1 cellular context compared by ENCODE assay signal in the genomic region with DNA sequence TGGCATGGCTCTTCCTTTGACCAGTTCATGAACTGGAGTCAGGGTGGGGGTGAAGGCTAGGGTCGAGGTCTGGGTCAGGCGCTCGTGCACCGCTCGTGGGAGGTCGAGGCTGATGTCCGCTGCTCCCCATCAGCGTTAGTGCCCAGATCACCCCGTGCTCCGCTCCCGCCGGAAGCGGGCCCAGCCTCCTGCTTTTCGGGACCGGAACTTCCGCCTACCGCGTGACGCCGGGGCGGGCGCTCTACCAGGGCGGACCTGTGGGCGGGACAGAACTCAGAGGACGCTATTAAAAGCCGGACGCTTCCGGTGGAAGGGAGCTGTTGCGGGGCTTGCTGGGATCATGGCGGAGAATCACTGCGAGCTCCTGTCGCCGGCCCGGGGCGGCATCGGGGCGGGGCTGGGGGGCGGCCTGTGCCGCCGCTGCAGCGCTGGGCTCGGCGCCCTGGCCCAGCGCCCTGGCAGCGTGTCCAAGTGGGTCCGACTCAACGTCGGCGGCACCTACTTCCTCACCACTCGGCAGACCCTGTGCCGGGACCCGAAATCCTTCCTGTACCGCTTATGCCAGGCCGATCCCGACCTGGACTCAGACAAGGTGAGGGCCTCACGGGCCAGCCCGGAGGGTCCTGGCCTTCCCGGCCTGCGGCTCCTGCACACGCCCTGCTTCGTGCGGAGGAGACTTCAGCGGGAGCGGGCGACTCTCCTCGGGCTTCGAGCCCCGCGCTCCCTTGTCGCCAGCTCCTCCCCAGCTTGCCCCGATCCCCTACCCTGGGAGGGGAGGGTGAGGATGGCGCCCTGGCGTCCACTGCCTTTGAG.
TF ChIP-seq lines count a peak whose summit lies in the region.

A gene with protein sequence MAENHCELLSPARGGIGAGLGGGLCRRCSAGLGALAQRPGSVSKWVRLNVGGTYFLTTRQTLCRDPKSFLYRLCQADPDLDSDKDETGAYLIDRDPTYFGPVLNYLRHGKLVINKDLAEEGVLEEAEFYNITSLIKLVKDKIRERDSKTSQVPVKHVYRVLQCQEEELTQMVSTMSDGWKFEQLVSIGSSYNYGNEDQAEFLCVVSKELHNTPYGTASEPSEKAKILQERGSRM (plus strand): TSS at position 315 of the 813 bp plus-strand sequence. CDS start 26 bp downstream, at position 341.

TF ChIP-seq in K562, 482 proteins besides CTCF, POLR2A, EP300 and RAD21 (continued from another document and continues in another):
- TF ChIP-seq, protein P1, sequence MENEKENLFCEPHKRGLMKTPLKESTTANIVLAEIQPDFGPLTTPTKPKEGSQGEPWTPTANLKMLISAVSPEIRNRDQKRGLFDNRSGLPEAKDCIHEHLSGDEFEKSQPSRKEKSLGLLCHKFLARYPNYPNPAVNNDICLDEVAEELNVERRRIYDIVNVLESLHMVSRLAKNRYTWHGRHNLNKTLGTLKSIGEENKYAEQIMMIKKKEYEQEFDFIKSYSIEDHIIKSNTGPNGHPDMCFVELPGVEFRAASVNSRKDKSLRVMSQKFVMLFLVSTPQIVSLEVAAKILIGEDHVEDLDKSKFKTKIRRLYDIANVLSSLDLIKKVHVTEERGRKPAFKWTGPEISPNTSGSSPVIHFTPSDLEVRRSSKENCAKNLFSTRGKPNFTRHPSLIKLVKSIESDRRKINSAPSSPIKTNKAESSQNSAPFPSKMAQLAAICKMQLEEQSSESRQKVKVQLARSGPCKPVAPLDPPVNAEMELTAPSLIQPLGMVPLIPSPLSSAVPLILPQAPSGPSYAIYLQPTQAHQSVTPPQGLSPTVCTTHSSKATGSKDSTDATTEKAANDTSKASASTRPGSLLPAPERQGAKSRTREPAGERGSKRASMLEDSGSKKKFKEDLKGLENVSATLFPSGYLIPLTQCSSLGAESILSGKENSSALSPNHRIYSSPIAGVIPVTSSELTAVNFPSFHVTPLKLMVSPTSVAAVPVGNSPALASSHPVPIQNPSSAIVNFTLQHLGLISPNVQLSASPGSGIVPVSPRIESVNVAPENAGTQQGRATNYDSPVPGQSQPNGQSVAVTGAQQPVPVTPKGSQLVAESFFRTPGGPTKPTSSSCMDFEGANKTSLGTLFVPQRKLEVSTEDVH (IDR thresholded peaks at IDR 0.05; ENCODE audit: low read depth, partially characterized antibody), result peak; percentile 97
- TF ChIP-seq HNRNPH1 (optimal IDR thresholded peaks at IDR 0.05; ENCODE audit: low read depth, low read length) (no peak), ETV5 (CRISPR knock-in tag; IDR thresholded peaks at IDR 0.05; ENCODE audit: low read depth) (peak; percentile 97), CTBP1 (IDR thresholded peaks at IDR 0.05; ENCODE audit: borderline replicate concordance) (peak; percentile 86; the same call in 1 of the 2 replicates), NFRKB (IDR thresholded peaks at IDR 0.05; ENCODE audit: low read depth) (peak; percentile 91), ARNT (IDR thresholded peaks at IDR 0.05) (peak in 1 of 2 experiments; percentile 36; a peak in 1 of 4 replicates), TCF3 (CRISPR knock-in tag; IDR thresholded peaks at IDR 0.05) (peak; percentile 42), ZNF316 (IDR thresholded peaks at IDR 0.05) (no peak), PML (IDR thresholded peaks at IDR 0.05; ENCODE audit: low read length) (peak; percentile 72; the same call in 1 of the 2 replicates), HDAC2 (IDR thresholded peaks at IDR 0.05) (peak; percentile 57; the same call in 1 of the 2 replicates), NR2C1 (IDR thresholded peaks at IDR 0.05) (peak; percentile 55; the same call in 1 of the 2 replicates), NR2C1 (tag; IDR thresholded peaks at IDR 0.05) (peak; percentile 81), ZNF175 (CRISPR knock-in tag; IDR thresholded peaks at IDR 0.05; ENCODE audit: low read depth) (peak; percentile 65), NFE2 (IDR thresholded peaks at IDR 0.05; ENCODE audit: low read depth) (no peak), KAT2B (IDR thresholded peaks at IDR 0.05; ENCODE audit: low read depth, low read length) (no peak), TEAD1 (CRISPR knock-in tag; IDR thresholded peaks at IDR 0.05) (peak; percentile 46 to 65; a peak in 1 of 4 replicates), SMARCC2 (IDR thresholded peaks at IDR 0.05; ENCODE audit: low read depth) (no peak), NONO (IDR thresholded peaks at IDR 0.05; ENCODE audit: low read depth in 2 of 2, low read length in 1 of 2) (peak; percentile 89 to 91), ZNF253 (CRISPR knock-in tag; conservative IDR thresholded peaks at IDR 0.05) (no peak), RB1 (IDR thresholded peaks at IDR 0.05; ENCODE audit: low read depth) (peak; percentile 85), BRD9 (IDR thresholded peaks at IDR 0.05; ENCODE audit: low read depth, partially characterized antibody) (peak; percentile 76), ZC3H11A (IDR thresholded peaks at IDR 0.05; ENCODE audit: low read depth, low read length) (peak; percentile 90; the same call in 1 of the 2 replicates)
- TF ChIP-seq, protein P2, sequence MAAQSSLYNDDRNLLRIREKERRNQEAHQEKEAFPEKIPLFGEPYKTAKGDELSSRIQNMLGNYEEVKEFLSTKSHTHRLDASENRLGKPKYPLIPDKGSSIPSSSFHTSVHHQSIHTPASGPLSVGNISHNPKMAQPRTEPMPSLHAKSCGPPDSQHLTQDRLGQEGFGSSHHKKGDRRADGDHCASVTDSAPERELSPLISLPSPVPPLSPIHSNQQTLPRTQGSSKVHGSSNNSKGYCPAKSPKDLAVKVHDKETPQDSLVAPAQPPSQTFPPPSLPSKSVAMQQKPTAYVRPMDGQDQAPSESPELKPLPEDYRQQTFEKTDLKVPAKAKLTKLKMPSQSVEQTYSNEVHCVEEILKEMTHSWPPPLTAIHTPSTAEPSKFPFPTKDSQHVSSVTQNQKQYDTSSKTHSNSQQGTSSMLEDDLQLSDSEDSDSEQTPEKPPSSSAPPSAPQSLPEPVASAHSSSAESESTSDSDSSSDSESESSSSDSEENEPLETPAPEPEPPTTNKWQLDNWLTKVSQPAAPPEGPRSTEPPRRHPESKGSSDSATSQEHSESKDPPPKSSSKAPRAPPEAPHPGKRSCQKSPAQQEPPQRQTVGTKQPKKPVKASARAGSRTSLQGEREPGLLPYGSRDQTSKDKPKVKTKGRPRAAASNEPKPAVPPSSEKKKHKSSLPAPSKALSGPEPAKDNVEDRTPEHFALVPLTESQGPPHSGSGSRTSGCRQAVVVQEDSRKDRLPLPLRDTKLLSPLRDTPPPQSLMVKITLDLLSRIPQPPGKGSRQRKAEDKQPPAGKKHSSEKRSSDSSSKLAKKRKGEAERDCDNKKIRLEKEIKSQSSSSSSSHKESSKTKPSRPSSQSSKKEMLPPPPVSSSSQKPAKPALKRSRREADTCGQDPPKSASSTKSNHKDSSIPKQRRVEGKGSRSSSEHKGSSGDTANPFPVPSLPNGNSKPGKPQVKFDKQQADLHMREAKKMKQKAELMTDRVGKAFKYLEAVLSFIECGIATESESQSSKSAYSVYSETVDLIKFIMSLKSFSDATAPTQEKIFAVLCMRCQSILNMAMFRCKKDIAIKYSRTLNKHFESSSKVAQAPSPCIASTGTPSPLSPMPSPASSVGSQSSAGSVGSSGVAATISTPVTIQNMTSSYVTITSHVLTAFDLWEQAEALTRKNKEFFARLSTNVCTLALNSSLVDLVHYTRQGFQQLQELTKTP (IDR thresholded peaks at IDR 0.05; ENCODE audit: low read depth in 1 of 2, partially characterized antibody in 2 of 2), result peak; percentile 47 to 64
- TF ChIP-seq, protein P3, sequence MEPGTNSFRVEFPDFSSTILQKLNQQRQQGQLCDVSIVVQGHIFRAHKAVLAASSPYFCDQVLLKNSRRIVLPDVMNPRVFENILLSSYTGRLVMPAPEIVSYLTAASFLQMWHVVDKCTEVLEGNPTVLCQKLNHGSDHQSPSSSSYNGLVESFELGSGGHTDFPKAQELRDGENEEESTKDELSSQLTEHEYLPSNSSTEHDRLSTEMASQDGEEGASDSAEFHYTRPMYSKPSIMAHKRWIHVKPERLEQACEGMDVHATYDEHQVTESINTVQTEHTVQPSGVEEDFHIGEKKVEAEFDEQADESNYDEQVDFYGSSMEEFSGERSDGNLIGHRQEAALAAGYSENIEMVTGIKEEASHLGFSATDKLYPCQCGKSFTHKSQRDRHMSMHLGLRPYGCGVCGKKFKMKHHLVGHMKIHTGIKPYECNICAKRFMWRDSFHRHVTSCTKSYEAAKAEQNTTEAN (CRISPR knock-in tag; IDR thresholded peaks at IDR 0.05), result no peak
- TF ChIP-seq, protein P4, sequence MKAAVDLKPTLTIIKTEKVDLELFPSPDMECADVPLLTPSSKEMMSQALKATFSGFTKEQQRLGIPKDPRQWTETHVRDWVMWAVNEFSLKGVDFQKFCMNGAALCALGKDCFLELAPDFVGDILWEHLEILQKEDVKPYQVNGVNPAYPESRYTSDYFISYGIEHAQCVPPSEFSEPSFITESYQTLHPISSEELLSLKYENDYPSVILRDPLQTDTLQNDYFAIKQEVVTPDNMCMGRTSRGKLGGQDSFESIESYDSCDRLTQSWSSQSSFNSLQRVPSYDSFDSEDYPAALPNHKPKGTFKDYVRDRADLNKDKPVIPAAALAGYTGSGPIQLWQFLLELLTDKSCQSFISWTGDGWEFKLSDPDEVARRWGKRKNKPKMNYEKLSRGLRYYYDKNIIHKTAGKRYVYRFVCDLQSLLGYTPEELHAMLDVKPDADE (conservative IDR thresholded peaks at IDR 0.05; ENCODE audit: control insufficient read depth, low read depth, low read length), result peak; percentile 91
- TF ChIP-seq, protein P5, sequence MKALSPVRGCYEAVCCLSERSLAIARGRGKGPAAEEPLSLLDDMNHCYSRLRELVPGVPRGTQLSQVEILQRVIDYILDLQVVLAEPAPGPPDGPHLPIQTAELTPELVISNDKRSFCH (CRISPR knock-in tag; IDR thresholded peaks at IDR 0.05), result no peak
- TF ChIP-seq, protein P5 (tag; IDR thresholded peaks at IDR 0.05), result peak; percentile 78
- TF ChIP-seq, protein P6, sequence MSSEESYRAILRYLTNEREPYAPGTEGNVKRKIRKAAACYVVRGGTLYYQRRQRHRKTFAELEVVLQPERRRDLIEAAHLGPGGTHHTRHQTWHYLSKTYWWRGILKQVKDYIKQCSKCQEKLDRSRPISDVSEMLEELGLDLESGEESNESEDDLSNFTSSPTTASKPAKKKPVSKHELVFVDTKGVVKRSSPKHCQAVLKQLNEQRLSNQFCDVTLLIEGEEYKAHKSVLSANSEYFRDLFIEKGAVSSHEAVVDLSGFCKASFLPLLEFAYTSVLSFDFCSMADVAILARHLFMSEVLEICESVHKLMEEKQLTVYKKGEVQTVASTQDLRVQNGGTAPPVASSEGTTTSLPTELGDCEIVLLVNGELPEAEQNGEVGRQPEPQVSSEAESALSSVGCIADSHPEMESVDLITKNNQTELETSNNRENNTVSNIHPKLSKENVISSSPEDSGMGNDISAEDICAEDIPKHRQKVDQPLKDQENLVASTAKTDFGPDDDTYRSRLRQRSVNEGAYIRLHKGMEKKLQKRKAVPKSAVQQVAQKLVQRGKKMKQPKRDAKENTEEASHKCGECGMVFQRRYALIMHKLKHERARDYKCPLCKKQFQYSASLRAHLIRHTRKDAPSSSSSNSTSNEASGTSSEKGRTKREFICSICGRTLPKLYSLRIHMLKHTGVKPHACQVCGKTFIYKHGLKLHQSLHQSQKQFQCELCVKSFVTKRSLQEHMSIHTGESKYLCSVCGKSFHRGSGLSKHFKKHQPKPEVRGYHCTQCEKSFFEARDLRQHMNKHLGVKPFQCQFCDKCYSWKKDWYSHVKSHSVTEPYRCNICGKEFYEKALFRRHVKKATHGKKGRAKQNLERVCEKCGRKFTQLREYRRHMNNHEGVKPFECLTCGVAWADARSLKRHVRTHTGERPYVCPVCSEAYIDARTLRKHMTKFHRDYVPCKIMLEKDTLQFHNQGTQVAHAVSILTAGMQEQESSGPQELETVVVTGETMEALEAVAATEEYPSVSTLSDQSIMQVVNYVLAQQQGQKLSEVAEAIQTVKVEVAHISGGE (CRISPR knock-in tag; IDR thresholded peaks at IDR 0.05), result peak; percentile 97 to 100 (median 98)
- TF ChIP-seq, protein P7, sequence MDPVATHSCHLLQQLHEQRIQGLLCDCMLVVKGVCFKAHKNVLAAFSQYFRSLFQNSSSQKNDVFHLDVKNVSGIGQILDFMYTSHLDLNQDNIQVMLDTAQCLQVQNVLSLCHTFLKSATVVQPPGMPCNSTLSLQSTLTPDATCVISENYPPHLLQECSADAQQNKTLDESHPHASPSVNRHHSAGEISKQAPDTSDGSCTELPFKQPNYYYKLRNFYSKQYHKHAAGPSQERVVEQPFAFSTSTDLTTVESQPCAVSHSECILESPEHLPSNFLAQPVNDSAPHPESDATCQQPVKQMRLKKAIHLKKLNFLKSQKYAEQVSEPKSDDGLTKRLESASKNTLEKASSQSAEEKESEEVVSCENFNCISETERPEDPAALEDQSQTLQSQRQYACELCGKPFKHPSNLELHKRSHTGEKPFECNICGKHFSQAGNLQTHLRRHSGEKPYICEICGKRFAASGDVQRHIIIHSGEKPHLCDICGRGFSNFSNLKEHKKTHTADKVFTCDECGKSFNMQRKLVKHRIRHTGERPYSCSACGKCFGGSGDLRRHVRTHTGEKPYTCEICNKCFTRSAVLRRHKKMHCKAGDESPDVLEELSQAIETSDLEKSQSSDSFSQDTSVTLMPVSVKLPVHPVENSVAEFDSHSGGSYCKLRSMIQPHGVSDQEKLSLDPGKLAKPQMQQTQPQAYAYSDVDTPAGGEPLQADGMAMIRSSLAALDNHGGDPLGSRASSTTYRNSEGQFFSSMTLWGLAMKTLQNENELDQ (CRISPR knock-in tag; IDR thresholded peaks at IDR 0.05; ENCODE audit: borderline replicate concordance), result no peak
- TF ChIP-seq, protein P8, sequence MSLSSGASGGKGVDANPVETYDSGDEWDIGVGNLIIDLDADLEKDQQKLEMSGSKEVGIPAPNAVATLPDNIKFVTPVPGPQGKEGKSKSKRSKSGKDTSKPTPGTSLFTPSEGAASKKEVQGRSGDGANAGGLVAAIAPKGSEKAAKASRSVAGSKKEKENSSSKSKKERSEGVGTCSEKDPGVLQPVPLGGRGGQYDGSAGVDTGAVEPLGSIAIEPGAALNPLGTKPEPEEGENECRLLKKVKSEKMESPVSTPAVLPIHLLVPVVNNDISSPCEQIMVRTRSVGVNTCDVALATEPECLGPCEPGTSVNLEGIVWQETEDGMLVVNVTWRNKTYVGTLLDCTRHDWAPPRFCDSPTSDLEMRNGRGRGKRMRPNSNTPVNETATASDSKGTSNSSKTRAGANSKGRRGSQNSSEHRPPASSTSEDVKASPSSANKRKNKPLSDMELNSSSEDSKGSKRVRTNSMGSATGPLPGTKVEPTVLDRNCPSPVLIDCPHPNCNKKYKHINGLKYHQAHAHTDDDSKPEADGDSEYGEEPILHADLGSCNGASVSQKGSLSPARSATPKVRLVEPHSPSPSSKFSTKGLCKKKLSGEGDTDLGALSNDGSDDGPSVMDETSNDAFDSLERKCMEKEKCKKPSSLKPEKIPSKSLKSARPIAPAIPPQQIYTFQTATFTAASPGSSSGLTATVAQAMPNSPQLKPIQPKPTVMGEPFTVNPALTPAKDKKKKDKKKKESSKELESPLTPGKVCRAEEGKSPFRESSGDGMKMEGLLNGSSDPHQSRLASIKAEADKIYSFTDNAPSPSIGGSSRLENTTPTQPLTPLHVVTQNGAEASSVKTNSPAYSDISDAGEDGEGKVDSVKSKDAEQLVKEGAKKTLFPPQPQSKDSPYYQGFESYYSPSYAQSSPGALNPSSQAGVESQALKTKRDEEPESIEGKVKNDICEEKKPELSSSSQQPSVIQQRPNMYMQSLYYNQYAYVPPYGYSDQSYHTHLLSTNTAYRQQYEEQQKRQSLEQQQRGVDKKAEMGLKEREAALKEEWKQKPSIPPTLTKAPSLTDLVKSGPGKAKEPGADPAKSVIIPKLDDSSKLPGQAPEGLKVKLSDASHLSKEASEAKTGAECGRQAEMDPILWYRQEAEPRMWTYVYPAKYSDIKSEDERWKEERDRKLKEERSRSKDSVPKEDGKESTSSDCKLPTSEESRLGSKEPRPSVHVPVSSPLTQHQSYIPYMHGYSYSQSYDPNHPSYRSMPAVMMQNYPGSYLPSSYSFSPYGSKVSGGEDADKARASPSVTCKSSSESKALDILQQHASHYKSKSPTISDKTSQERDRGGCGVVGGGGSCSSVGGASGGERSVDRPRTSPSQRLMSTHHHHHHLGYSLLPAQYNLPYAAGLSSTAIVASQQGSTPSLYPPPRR (CRISPR knock-in tag; IDR thresholded peaks at IDR 0.05; ENCODE audit: borderline replicate concordance), result 0 out of 2 replicates have a peak, but pooled peaks have one; percentile 50
